8 cellular contexts compared by ENCODE assay signal in genomic region chr19:1406496-1406817, GRCh38. TPM values are rescaled to one million over a fixed set of nuclear protein-coding genes. Genes with fewer than 3 reads are reported as not detected.
DNase-seq lines count a peak whose midpoint lies in the region; TF ChIP-seq lines count a peak whose summit lies in the region.

No MANE protein-coding gene starts in this region.

- H3K27ac Mint-ChIP-seq in endothelial cell (ENCODE audit: unreplicated experiment), result peak overlapping the region; percentile 75
- peak overlapping the region; percentile 80 for H3K27ac Mint-ChIP-seq in osteocyte (ENCODE audit: unreplicated experiment)

- H3K36me3 ChIP-seq in OCI-LY1 (ENCODE audit: insufficient read depth, low read length), result peaks cover 30% of the 10 kb centered on the region; the same call in 1 of the 2 replicates

- H3K4me1 Mint-ChIP-seq in endothelial cell (ENCODE audit: unreplicated experiment), result peaks cover 30% of the 10 kb centered on the region
- H3K4me1 Mint-ChIP-seq in osteocyte (ENCODE audit: unreplicated experiment), result peaks cover 40% of the 10 kb centered on the region

- H3K9me2 ChIP-seq in OCI-LY1 (ENCODE audit: low read depth, low read length), result no peaks in the 10 kb centered on the region

- peak overlapping the region; percentile 40 for H3K27ac ChIP-seq in OCI-LY1 (ENCODE audit: low read depth, low read length, poor library complexity, severe bottlenecking)

- H3K4me3 Mint-ChIP-seq in endothelial cell (ENCODE audit: unreplicated experiment) (peak overlapping the region; percentile 88), osteocyte (ENCODE audit: unreplicated experiment) (peak overlapping the region; percentile 66)

- H3K27me3 ChIP-seq in OCI-LY1 (ENCODE audit: insufficient read depth, low read length), result no peaks in the 10 kb centered on the region

- TF ChIP-seq CTCF in OCI-LY1 (IDR thresholded peaks at IDR 0.05; ENCODE audit: low read length) (no peak), endothelial cell (IDR thresholded peaks at IDR 0.05; ENCODE audit: unreplicated experiment) (no peak), osteocyte (IDR thresholded peaks at IDR 0.05) (no peak)

- H4K20me1 ChIP-seq in OCI-LY1 (ENCODE audit: insufficient read depth, low read length), result no peaks in the 10 kb centered on the region

- no peak overlapping the region for H2AFZ ChIP-seq in OCI-LY1 (ENCODE audit: low read length)

- intact Hi-C loops in posterior vena cava (cut with DNase I), result loop anchor here in 1 of 2 donors (10.0 kb wide), 1 partner anchor 122 kb away; the partner anchor contains the start of gene EFNA2

- H3K9ac ChIP-seq in OCI-LY1 (ENCODE audit: low read length), result peak overlapping the region; percentile 77

- H3K9me3 ChIP-seq in OCI-LY1 (ENCODE audit: low read length), result no peaks in the 10 kb centered on the region

- H3K4me3 ChIP-seq in OCI-LY1 (ENCODE audit: low read depth, low read length, poor library complexity, severe bottlenecking), result peak overlapping the region; percentile 66

- peaks cover 37% of the 10 kb centered on the region for H3K79me2 ChIP-seq in OCI-LY1 (ENCODE audit: insufficient read depth, low read length)

- peaks cover 47% of the 10 kb centered on the region for H3K4me1 ChIP-seq in OCI-LY1 (ENCODE audit: insufficient read depth, low read length, severe bottlenecking)

- H3K27me3 Mint-ChIP-seq in endothelial cell (ENCODE audit: unreplicated experiment), result peaks cover 32% of the 10 kb centered on the region
- no peaks in the 10 kb centered on the region for H3K27me3 Mint-ChIP-seq in osteocyte (ENCODE audit: unreplicated experiment)

- H3F3A ChIP-seq in OCI-LY1 (ENCODE audit: insufficient read depth, low read length), result no peaks in the 10 kb centered on the region

- peaks cover 13% of the 10 kb centered on the region for H3K36me3 Mint-ChIP-seq in endothelial cell (ENCODE audit: low read depth, unreplicated experiment)
- H3K36me3 Mint-ChIP-seq in osteocyte (ENCODE audit: unreplicated experiment), result peaks cover 9% of the 10 kb centered on the region

- H3K4me2 ChIP-seq in OCI-LY1 (ENCODE audit: low read length), result peak overlapping the region; percentile 84

- DNase-seq in DMS53 treated with DMSO at 0.1 percent for 48 hours (lab: John Stamatoyannopoulos, UW; ENCODE audit: unreplicated experiment), result peak; percentile 48
- DNase-seq in endothelial cell (ENCODE audit: low spot score), result no peak
- DNase-seq in osteocyte (ENCODE audit: extremely low spot score, unreplicated experiment), result no peak
- no peak for DNase-seq in posterior vena cava (ENCODE audit: low spot score)
- no peak for DNase-seq in retina
- DNase-seq in inferior parietal cortex (ENCODE audit: extremely low spot score), result no peak
- DNase-seq in stimulated activated naive CD4-positive, alpha-beta T cell (lab: John Stamatoyannopoulos, UW), result no peak

- H3K9me3 Mint-ChIP-seq in endothelial cell (ENCODE audit: unreplicated experiment) (no peaks in the 10 kb centered on the region), osteocyte (ENCODE audit: unreplicated experiment) (no peaks in the 10 kb centered on the region)

RNA-seq across cellular contexts. Expression of gene DAZAP1, which starts 0.9 kb away (rescaled TPM):
- total RNA-seq in endothelial cell (ENCODE audit: unreplicated experiment) (145 TPM), osteocyte (91.0 and 101 TPM in 2 replicates), posterior vena cava (10 to 100 TPM; 59.7 to 75.8 TPM)

RNA-seq across cellular contexts. Expression of gene GAMT, which starts 5.1 kb away (rescaled TPM):
- total RNA-seq in endothelial cell (ENCODE audit: unreplicated experiment) (18.1 TPM), osteocyte (31.2 and 35.3 TPM in 2 replicates), posterior vena cava (10 to 100 TPM in 1 of 2 donors, 1 to 10 TPM in 1; 8.7 to 12.8 TPM)

RNA-seq across cellular contexts. Expression of gene NDUFS7, which starts 22.8 kb away (rescaled TPM):
- total RNA-seq in endothelial cell (ENCODE audit: unreplicated experiment), result 84.0 TPM
- 71.7 and 74.4 TPM in 2 replicates for total RNA-seq in osteocyte
- 10 to 100 TPM; 54.4 to 55.1 TPM for total RNA-seq in posterior vena cava

RNA-seq across cellular contexts. Expression of gene RPS15, which starts 31.7 kb away (rescaled TPM):
- total RNA-seq in endothelial cell (ENCODE audit: unreplicated experiment) (1,175 TPM), osteocyte (932 and 969 TPM in 2 replicates), posterior vena cava (100 to 1,000 TPM; 722 to 743 TPM)

RNA-seq across cellular contexts. Expression of gene APC2, which starts 43.5 kb away (rescaled TPM):
- total RNA-seq in endothelial cell (ENCODE audit: unreplicated experiment) (1.9 TPM), osteocyte (1.2 and 1.5 TPM in 2 replicates), posterior vena cava (under 1 TPM; 0.05 to 0.10 TPM)
